8 cellular contexts compared by ENCODE assay signal in the genomic region with DNA sequence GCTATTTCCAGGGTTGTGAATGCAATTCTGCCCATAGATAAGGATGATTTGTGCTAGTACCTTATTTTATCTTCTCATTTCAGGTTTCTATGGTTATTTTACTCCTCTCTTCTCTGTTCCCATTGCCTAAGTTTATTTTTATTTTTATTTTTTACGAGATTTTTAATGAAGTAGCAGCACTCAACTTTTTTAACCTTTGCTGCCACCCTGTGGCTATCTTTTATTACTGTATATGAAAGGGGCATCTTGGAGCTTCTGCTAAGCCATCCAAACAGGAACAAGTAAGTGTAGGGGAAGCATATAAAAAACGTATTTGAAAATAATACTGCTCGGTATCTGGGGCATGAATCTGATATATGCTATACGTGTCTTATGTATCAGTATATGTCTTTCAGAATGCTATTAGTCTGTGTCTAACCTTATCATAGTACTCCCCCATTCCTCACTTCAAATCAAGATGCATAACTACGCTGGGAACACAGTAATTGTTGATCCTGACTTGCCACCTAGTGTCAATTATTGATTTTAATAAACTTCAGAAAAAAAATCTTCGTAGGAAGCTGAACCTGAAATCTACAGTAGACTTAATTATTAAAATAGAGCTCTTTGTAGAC.
DNase-seq lines count a peak whose midpoint lies in the region; ATAC-seq, FAIRE-seq and TF ChIP-seq lines count a peak whose summit lies in the region.

No MANE protein-coding gene starts in this region.

- H3K27me3 ChIP-seq in keratinocyte (ENCODE audit: control insufficient read depth, extremely low read depth, insufficient read depth, low read length), result peaks cover 4% of the 10 kb centered on the region
- no peaks in the 10 kb centered on the region for H3K27me3 ChIP-seq in upper lobe of right lung

- peak; percentile 53 for TF ChIP-seq CTCF in astrocyte of the spinal cord (IDR thresholded peaks at IDR 0.05; ENCODE audit: low read depth, low read length)
- peak in 2 of 3 experiments; percentile 36 to 43 for TF ChIP-seq CTCF in keratinocyte (optimal IDR thresholded peaks at IDR 0.05 in 1 of 3, IDR thresholded peaks at IDR 0.05 in 1 of 3, conservative IDR thresholded peaks at IDR 0.05 in 1 of 3; ENCODE audit: extremely low read depth in 1 of 3, insufficient read depth in 2 of 3, low read length in 3 of 3)
- peak; percentile 58 for TF ChIP-seq CTCF in upper lobe of right lung (IDR thresholded peaks at IDR 0.05)

- no peaks in the 10 kb centered on the region for H4K20me1 ChIP-seq in keratinocyte (ENCODE audit: control insufficient read depth, extremely low read depth, insufficient read depth, low read length)

- FAIRE-seq in keratinocyte (lab: Jason Lieb, UNC), result no peak

- no peak overlapping the region for H3K4me3 Mint-ChIP-seq in activated naive CD4-positive, alpha-beta T cell treated with anti-CD3 and anti-CD28 coated beads, Interleukin-2, amount 50 U/mL, for 24 hours

- no peak overlapping the region for H2AFZ ChIP-seq in keratinocyte (ENCODE audit: control insufficient read depth, low read length)

- no peak overlapping the region for H3K27ac ChIP-seq in keratinocyte (ENCODE audit: control insufficient read depth, insufficient read depth, low read length)
- no peak overlapping the region for H3K27ac ChIP-seq in upper lobe of right lung

- H3K9me3 ChIP-seq in keratinocyte (ENCODE audit: control insufficient read depth, low read depth, low read length) (no peaks in the 10 kb centered on the region), upper lobe of right lung (no peaks in the 10 kb centered on the region)

- H3K36me3 ChIP-seq in keratinocyte (ENCODE audit: control insufficient read depth in 2 of 2, extremely low read depth in 1 of 2, insufficient read depth in 2 of 2, low read length in 2 of 2), result no peaks in the 10 kb centered on the region
- no peaks in the 10 kb centered on the region for H3K36me3 ChIP-seq in upper lobe of right lung

- intact Hi-C loops in upper lobe of right lung (cut with DNase I), result loop anchor here (10.0 kb wide), 1 partner anchor 375 kb away; no protein-coding TSS in a partner anchor

- H3K4me3 ChIP-seq in astrocyte of the spinal cord (ENCODE audit: low read depth, low read length) (no peak overlapping the region), keratinocyte (ENCODE audit: control insufficient read depth in 2 of 3, extremely low read depth in 1 of 3, insufficient read depth in 2 of 3, low read depth in 1 of 3, low read length in 3 of 3) (no peak overlapping the region), upper lobe of right lung (no peak overlapping the region)

- H3K9me1 ChIP-seq in keratinocyte (ENCODE audit: control insufficient read depth, extremely low read depth, insufficient read depth, low read length), result no peaks in the 10 kb centered on the region

- dilution Hi-C loops in keratinocyte (cut with MboI; ENCODE audit: extremely low pct_ligation_motif_present, low sequenced_read_pairs), result no loop called here

- H3K9me3 Mint-ChIP-seq in activated naive CD4-positive, alpha-beta T cell treated with anti-CD3 and anti-CD28 coated beads, Interleukin-2, amount 50 U/mL, for 24 hours, result no peaks in the 10 kb centered on the region

- ATAC-seq in upper lobe of right lung (peak; percentile 66), HG03135 (IDR thresholded peaks at IDR 0.05; ENCODE audit: unreplicated experiment) (no peak), GM21360 (IDR thresholded peaks at IDR 0.05; ENCODE audit: unreplicated experiment) (no peak)

- H3K79me2 ChIP-seq in keratinocyte (ENCODE audit: control insufficient read depth, insufficient read depth, low read length), result no peaks in the 10 kb centered on the region

- no peaks in the 10 kb centered on the region for H3K27me3 Mint-ChIP-seq in activated naive CD4-positive, alpha-beta T cell treated with anti-CD3 and anti-CD28 coated beads, Interleukin-2, amount 50 U/mL, for 24 hours

- H3K4me1 ChIP-seq in keratinocyte (ENCODE audit: control insufficient read depth, extremely low read depth, insufficient read depth, low read length) (no peaks in the 10 kb centered on the region), upper lobe of right lung (no peaks in the 10 kb centered on the region)

- H3K27ac Mint-ChIP-seq in activated naive CD4-positive, alpha-beta T cell treated with anti-CD3 and anti-CD28 coated beads, Interleukin-2, amount 50 U/mL, for 24 hours, result peak overlapping the region; percentile 38

- peaks cover 30% of the 10 kb centered on the region for H3K4me1 Mint-ChIP-seq in activated naive CD4-positive, alpha-beta T cell treated with anti-CD3 and anti-CD28 coated beads, Interleukin-2, amount 50 U/mL, for 24 hours

- DNase-seq in activated naive CD4-positive, alpha-beta T cell treated with anti-CD3 and anti-CD28 coated beads, Interleukin-2, amount 50 U/mL, for 16 hours, result no peak
- DNase-seq in NCI-H1105 treated with DMSO at 0.1 percent for 48 hours (lab: John Stamatoyannopoulos, UW) (peak; percentile 49), astrocyte of the spinal cord (ENCODE audit: low read depth, low spot score) (peak; percentile 65), keratinocyte (ENCODE audit: low read depth, low spot score) (no peak), upper lobe of right lung (no peak)

- no peak overlapping the region for H3K9ac ChIP-seq in keratinocyte (ENCODE audit: control insufficient read depth, extremely low read depth, insufficient read depth, low read length)

- H3K36me3 Mint-ChIP-seq in activated naive CD4-positive, alpha-beta T cell treated with anti-CD3 and anti-CD28 coated beads, Interleukin-2, amount 50 U/mL, for 24 hours, result peaks cover 4% of the 10 kb centered on the region

- in situ Hi-C loops in astrocyte of the spinal cord (cut with HindIII; ENCODE audit: low sequenced_read_pairs), result no loop called here

- H3K4me2 ChIP-seq in keratinocyte (ENCODE audit: control insufficient read depth, extremely low read depth, insufficient read depth, low read depth, low read length), result no peak overlapping the region

Comparison
In these comparisons a context has a peak if more than half of its experiments do, and no peak if none do; other contexts are left out.
1. DNase-seq: peak in NCI-H1105 treated with DMSO at 0.1 percent for 48 hours (single experiment) and astrocyte of the spinal cord (single experiment); none in activated naive CD4-positive, alpha-beta T cell treated with anti-CD3 and anti-CD28 coated beads, Interleukin-2, amount 50 U/mL, for 16 hours (single experiment), keratinocyte (single experiment) and upper lobe of right lung (single experiment).
2. Peak in every context shown above with its lines, with median percentiles within 50 percentile points of each other: CTCF ChIP-seq.